In genomic region chr6:148342146-148343027, GRCh38 we compare ENCODE assay signal across 2 cellular contexts.
TF ChIP-seq lines count a peak whose summit lies in the region.

SASH1 (plus strand) TSS chr6:148342838; CDS start chr6:148343068, 230 bp downstream.

TF ChIP-seq in HCT116, 20 proteins besides CTCF, POLR2A, EP300 and RAD21 (continued from another document):
- TF ChIP-seq SIN3A (IDR thresholded peaks at IDR 0.05; ENCODE audit: low read depth): no peak
- peak; percentile 6 for TF ChIP-seq YY1 (IDR thresholded peaks at IDR 0.05; ENCODE audit: extremely low read depth, insufficient replicate concordance, low read depth, low read length)
- no peak for TF ChIP-seq ELF1 (IDR thresholded peaks at IDR 0.05; ENCODE audit: borderline replicate concordance, low read depth)
- peak; percentile 32 for TF ChIP-seq TCF7L2 (IDR thresholded peaks at IDR 0.05; ENCODE audit: borderline replicate concordance, extremely low read depth, insufficient read depth, insufficient read length)
- TF ChIP-seq SP1 (IDR thresholded peaks at IDR 0.05; ENCODE audit: low read depth): peak; percentile 68
- TF ChIP-seq EZH2 (IDR thresholded peaks at IDR 0.05): no peak
- no peak for TF ChIP-seq CBX3 (IDR thresholded peaks at IDR 0.05; ENCODE audit: low read depth)

TF ChIP-seq in HepG2, 621 proteins besides CTCF, POLR2A, EP300 and RAD21 (continued from another document and continues in another):
- TF ChIP-seq MNT (IDR thresholded peaks at IDR 0.05) (peak; percentile 34), THRA (CRISPR knock-in tag; IDR thresholded peaks at IDR 0.05; ENCODE audit: borderline replicate concordance) (peak; percentile 67), ELF4 (CRISPR knock-in tag; IDR thresholded peaks at IDR 0.05; ENCODE audit: borderline replicate concordance) (no peak), ZNF570 (CRISPR knock-in tag; IDR thresholded peaks at IDR 0.05; ENCODE audit: borderline replicate concordance) (0 out of 2 replicates have a peak, but pooled peaks have one; percentile 55), ETV5 (CRISPR knock-in tag; IDR thresholded peaks at IDR 0.05; ENCODE audit: borderline replicate concordance) (peak; percentile 46; the same call in 1 of the 2 replicates), ZNF546 (CRISPR knock-in tag; conservative IDR thresholded peaks at IDR 0.05) (no peak), PLSCR1 (CRISPR knock-in tag; IDR thresholded peaks at IDR 0.05; ENCODE audit: borderline replicate concordance) (no peak), ZNF234 (CRISPR knock-in tag; conservative IDR thresholded peaks at IDR 0.05) (peak; percentile 55; the same call in 1 of the 2 replicates), CC2D1A (CRISPR knock-in tag; IDR thresholded peaks at IDR 0.05) (no peak), SMAD1 (CRISPR knock-in tag; IDR thresholded peaks at IDR 0.05; ENCODE audit: borderline replicate concordance, low read depth) (no peak), SOX6 (IDR thresholded peaks at IDR 0.05) (no peak), SOX6 (CRISPR knock-in tag; IDR thresholded peaks at IDR 0.05) (peak; percentile 91), TMF1 (CRISPR knock-in tag; IDR thresholded peaks at IDR 0.05; ENCODE audit: low read depth) (no peak), ZNF12 (CRISPR knock-in tag; IDR thresholded peaks at IDR 0.05) (peak; percentile 51; the same call in 1 of the 2 replicates), KLF9 (CRISPR knock-in tag; IDR thresholded peaks at IDR 0.05; ENCODE audit: low read depth) (0 out of 2 replicates have a peak, but pooled peaks have one; percentile 82), ZNF501 (CRISPR knock-in tag; IDR thresholded peaks at IDR 0.05) (peak; percentile 95), FOXK2 (IDR thresholded peaks at IDR 0.05) (peak; percentile 99), ZFX (CRISPR knock-in tag; IDR thresholded peaks at IDR 0.05; ENCODE audit: low read depth) (peak; percentile 47), HDAC6 (IDR thresholded peaks at IDR 0.05; ENCODE audit: low read depth, low read length) (no peak), ZKSCAN8 (CRISPR knock-in tag; IDR thresholded peaks at IDR 0.05; ENCODE audit: borderline replicate concordance) (peak; percentile 27; the same call in 1 of the 2 replicates), SRY (CRISPR knock-in tag; IDR thresholded peaks at IDR 0.05) (peak; percentile 23; the same call in 1 of the 2 replicates), KLF11 (CRISPR knock-in tag; IDR thresholded peaks at IDR 0.05) (0 out of 2 replicates have a peak, but pooled peaks have one; percentile 44), RXRA (CRISPR knock-in tag; IDR thresholded peaks at IDR 0.05) (peak; percentile 47), MAFG (CRISPR knock-in tag; IDR thresholded peaks at IDR 0.05) (no peak), USF2 (IDR thresholded peaks at IDR 0.05; ENCODE audit: low read depth, low read length) (peak; percentile 75), USF2 (CRISPR knock-in tag; IDR thresholded peaks at IDR 0.05; ENCODE audit: borderline replicate concordance) (peak; percentile 82), PBX3 (CRISPR knock-in tag; IDR thresholded peaks at IDR 0.05; ENCODE audit: borderline replicate concordance) (no peak), ZNF44 (CRISPR knock-in tag; IDR thresholded peaks at IDR 0.05) (0 out of 2 replicates have a peak, but pooled peaks have one; percentile 89), THYN1 (CRISPR knock-in tag; IDR thresholded peaks at IDR 0.05; ENCODE audit: borderline replicate concordance, low read depth) (no peak), ETV6 (CRISPR knock-in tag; conservative IDR thresholded peaks at IDR 0.05) (no peak; the same call in 1 of the 2 replicates), ZNF468 (CRISPR knock-in tag; IDR thresholded peaks at IDR 0.05) (no peak), ZNF230 (CRISPR knock-in tag; IDR thresholded peaks at IDR 0.05) (no peak), ARHGAP35 (CRISPR knock-in tag; IDR thresholded peaks at IDR 0.05; ENCODE audit: borderline replicate concordance) (peak; percentile 17; the same call in 1 of the 2 replicates), ELF3 (CRISPR knock-in tag; IDR thresholded peaks at IDR 0.05) (peak; percentile 80), ZNF143 (CRISPR knock-in tag; IDR thresholded peaks at IDR 0.05) (no peak), GZF1 (CRISPR knock-in tag; IDR thresholded peaks at IDR 0.05) (0 out of 2 replicates have a peak, but pooled peaks have one; percentile 24), ZNF510 (CRISPR knock-in tag; IDR thresholded peaks at IDR 0.05; ENCODE audit: low read depth) (no peak), KIAA2018 (CRISPR knock-in tag; IDR thresholded peaks at IDR 0.05; ENCODE audit: borderline replicate concordance) (no peak; the same call in 1 of the 2 replicates), ZNF562 (CRISPR knock-in tag; IDR thresholded peaks at IDR 0.05; ENCODE audit: borderline replicate concordance) (no peak), ZBTB44 (CRISPR knock-in tag; IDR thresholded peaks at IDR 0.05) (peak; percentile 55; the same call in 1 of the 2 replicates), ZNF484 (CRISPR knock-in tag; IDR thresholded peaks at IDR 0.05; ENCODE audit: borderline replicate concordance, low read depth) (no peak)
